In genomic region chr3:17742092-17742836, GRCh38 we compare ENCODE assay signal across 1 cellular context.
A peak's percentile ranks its signal among the peaks of the same experiment; 100 is the strongest.
TF ChIP-seq lines count a peak whose summit lies in the region.

TSS of gene TBC1D5 (minus strand) at chr3:17742631. CDS start at chr3:17508570, 234,061 bp downstream.

TF ChIP-seq in K562, 482 proteins besides CTCF, POLR2A, EP300 and RAD21 (continued from another document and continues in another):
- TF ChIP-seq ZBTB40 (IDR thresholded peaks at IDR 0.05) = no peak
- TF ChIP-seq ZBTB40 (CRISPR knock-in tag; IDR thresholded peaks at IDR 0.05) = no peak
- TF ChIP-seq CHD4 (IDR thresholded peaks at IDR 0.05; ENCODE audit: insufficient read depth, insufficient replicate concordance, low read depth, low read length, poor library complexity, severe bottlenecking) = no peak
- TF ChIP-seq ZNF584 (CRISPR knock-in tag; IDR thresholded peaks at IDR 0.05; ENCODE audit: low read depth) = no peak
- TF ChIP-seq ZNF384 (IDR thresholded peaks at IDR 0.05; ENCODE audit: low read depth, low read length) = no peak
- no peak; the same call in 1 of the 2 replicates for TF ChIP-seq NR1H2 (CRISPR knock-in tag; IDR thresholded peaks at IDR 0.05)
- TF ChIP-seq FOXJ2 (tag; IDR thresholded peaks at IDR 0.05) = peak; percentile 63; the same call in 1 of the 2 replicates
- no peak for TF ChIP-seq HNRNPK (IDR thresholded peaks at IDR 0.05; ENCODE audit: low read depth, low read length, poor library complexity, severe bottlenecking)
- TF ChIP-seq BHLHE40 (IDR thresholded peaks at IDR 0.05; ENCODE audit: low read length) = peak; percentile 99
- 0 out of 2 replicates have a peak, but pooled peaks have one; percentile 34 for TF ChIP-seq ARID3B (CRISPR knock-in tag; IDR thresholded peaks at IDR 0.05; ENCODE audit: borderline replicate concordance)
- TF ChIP-seq FOXK1 (CRISPR knock-in tag; IDR thresholded peaks at IDR 0.05; ENCODE audit: borderline replicate concordance) = peak; percentile 56; the same call in 1 of the 2 replicates
- peak; percentile 63; the same call in 1 of the 2 replicates for TF ChIP-seq ZEB2 (IDR thresholded peaks at IDR 0.05)
- TF ChIP-seq ZNF324 (CRISPR knock-in tag; IDR thresholded peaks at IDR 0.05) = peak; percentile 8; the same call in 1 of the 2 replicates
- TF ChIP-seq HOMEZ (CRISPR knock-in tag; IDR thresholded peaks at IDR 0.05) = no peak
- peak; percentile 21; the same call in 1 of the 2 replicates for TF ChIP-seq MYNN (IDR thresholded peaks at IDR 0.05)
- no peak for TF ChIP-seq MYNN (CRISPR knock-in tag; IDR thresholded peaks at IDR 0.05)
- TF ChIP-seq CGGBP1 (CRISPR knock-in tag; IDR thresholded peaks at IDR 0.05) = peak; percentile 86; the same call in 1 of the 2 replicates
- TF ChIP-seq MYBL2 (IDR thresholded peaks at IDR 0.05; ENCODE audit: low read depth) = no peak
- TF ChIP-seq MYBL2 (CRISPR knock-in tag; IDR thresholded peaks at IDR 0.05; ENCODE audit: borderline replicate concordance) = no peak
- no peak for TF ChIP-seq MTA2 (IDR thresholded peaks at IDR 0.05; ENCODE audit: low read depth)
- TF ChIP-seq FOXJ3 (CRISPR knock-in tag; IDR thresholded peaks at IDR 0.05) = no peak
- no peak for TF ChIP-seq GTF3C2 (IDR thresholded peaks at IDR 0.05; ENCODE audit: borderline replicate concordance, extremely low read depth, insufficient read length)
- TF ChIP-seq RBM15 (IDR thresholded peaks at IDR 0.05; ENCODE audit: insufficient read depth, low read length) = no peak
- TF ChIP-seq NCOA4 (IDR thresholded peaks at IDR 0.05; ENCODE audit: partially characterized antibody) = no peak
- no peak for TF ChIP-seq ZNF121 (CRISPR knock-in tag; conservative IDR thresholded peaks at IDR 0.05)
- TF ChIP-seq KAT2B (IDR thresholded peaks at IDR 0.05; ENCODE audit: low read depth, low read length) = no peak
- no peak for TF ChIP-seq MED1 (CRISPR knock-in tag; IDR thresholded peaks at IDR 0.05; ENCODE audit: borderline replicate concordance)
- peak; percentile 62; the same call in 1 of the 2 replicates for TF ChIP-seq ZNF41 (CRISPR knock-in tag; conservative IDR thresholded peaks at IDR 0.05)
